31 cellular contexts compared by ENCODE assay signal in genomic region chr12:82406651-82407050, GRCh38.
"Had no signal": no experiment of that assay in that cellular context is flagged by ENCODE, and none has a peak within 500 bp of the region (broad histone marks: within the 10 kb centered on the region; RNA-seq: fewer than 3 reads in every experiment).

No MANE protein-coding gene starts in this region.

- H3K36me3 ChIP-seq: neural progenitor cell, ovary, right lobe of liver, suprapubic skin, transverse colon, upper lobe of right lung had no signal

- H3K4me3 Mint-ChIP-seq: naive thymus-derived CD8-positive, alpha-beta T cell; nephron; neural progenitor cell; stimulated activated memory B cell treated with anti-CD40 and anti-IgM and Interleukin-4, amounts not matched to agents 10 μg/mL and 1 μg/mL and 100 μg/mL, for 72 hours; stimulated activated naive CD8-positive, alpha-beta T cell treated with anti-CD3 and anti-CD28 coated beads, Interleukin-15, amount 100 ng/mL, for 72 hours; type B pancreatic cell had no signal

- H3K9ac ChIP-seq: neural progenitor cell, parathyroid adenoma had no signal

- H3K9me3 Mint-ChIP-seq: naive thymus-derived CD8-positive, alpha-beta T cell; nephron; neural progenitor cell; stimulated activated memory B cell treated with anti-CD40 and anti-IgM and Interleukin-4, amounts not matched to agents 10 μg/mL and 1 μg/mL and 100 μg/mL, for 72 hours; stimulated activated naive CD8-positive, alpha-beta T cell treated with anti-CD3 and anti-CD28 coated beads, Interleukin-15, amount 100 ng/mL, for 72 hours; type B pancreatic cell had no signal

- H3K27ac Mint-ChIP-seq: neural progenitor cell; progenitor cell of endocrine pancreas; stimulated activated memory B cell treated with anti-CD40 and anti-IgM and Interleukin-4, amounts not matched to agents 10 μg/mL and 1 μg/mL and 100 μg/mL, for 72 hours; stimulated activated naive CD8-positive, alpha-beta T cell treated with anti-CD3 and anti-CD28 coated beads, Interleukin-15, amount 100 ng/mL, for 72 hours; type B pancreatic cell had no signal

- DNase-seq: naive thymus-derived CD8-positive, alpha-beta T cell; occipital lobe; ovary; posterior cingulate gyrus; psoas muscle; right cardiac atrium; right lobe of liver; spleen; stimulated activated CD4-positive, alpha-beta T cell treated with anti-CD3 and anti-CD28 coated beads, Interleukin-12 subunit alpha, Interleukin-12 subunit beta, amount 100 ng/mL, for 4 hours; stimulated activated CD4-positive, alpha-beta T cell treated with anti-CD3 and anti-CD28 coated beads, Interleukin-1b, Interleukin-23, amount 100 ng/mL, for 48 hours; stimulated activated CD4-positive, alpha-beta T cell treated with anti-CD3 and anti-CD28 coated beads, Interleukin-4, amount 100 ng/mL, for 1 hour; stimulated activated CD4-positive, alpha-beta T cell treated with anti-CD3 and anti-CD28 coated beads, Interleukin-4, amount 100 ng/mL, for 4 hours; stimulated activated CD8-positive, alpha-beta memory T cell treated with anti-CD3 and anti-CD28 coated beads, Interleukin-4, amount 100 ng/mL, for 48 hours; stimulated activated naive CD4-positive, alpha-beta T cell; stimulated activated naive CD8-positive, alpha-beta T cell treated with anti-CD3 and anti-CD28 coated beads, Interleukin-15, amount 100 ng/mL, for 72 hours; stimulated activated naive CD8-positive, alpha-beta T cell treated with anti-CD3 and anti-CD28 coated beads, Interleukin-15, Interleukin-2, amounts not matched to agents 100 U/mL and 50 U/mL, for 24 hours; substantia nigra; testis; tibial artery; transverse colon; upper lobe of right lung; uterus had no signal

- H3K4me1 Mint-ChIP-seq: neural progenitor cell; stimulated activated memory B cell treated with anti-CD40 and anti-IgM and Interleukin-4, amounts not matched to agents 10 μg/mL and 1 μg/mL and 100 μg/mL, for 72 hours; stimulated activated naive CD8-positive, alpha-beta T cell treated with anti-CD3 and anti-CD28 coated beads, Interleukin-15, amount 100 ng/mL, for 72 hours had no signal

- ATAC-seq: naive thymus-derived CD8-positive, alpha-beta T cell; psoas muscle; right lobe of liver; stimulated activated memory B cell treated with anti-CD40 and anti-IgM and Interleukin-4, amounts not matched to agents 10 μg/mL and 1 μg/mL and 100 μg/mL, for 72 hours; stimulated activated naive CD8-positive, alpha-beta T cell treated with anti-CD3 and anti-CD28 coated beads, Interleukin-15, amount 100 ng/mL, for 72 hours; stimulated activated naive CD8-positive, alpha-beta T cell treated with anti-CD3 and anti-CD28 coated beads, Interleukin-15, Interleukin-2, amounts not matched to agents 100 U/mL and 50 U/mL, for 24 hours; upper lobe of right lung had no signal

- H3K79me2 ChIP-seq: parathyroid adenoma had no signal

- H3K36me3 Mint-ChIP-seq: neural progenitor cell, type B pancreatic cell had no signal

- H3K27me3 Mint-ChIP-seq: naive thymus-derived CD8-positive, alpha-beta T cell; progenitor cell of endocrine pancreas; stimulated activated memory B cell treated with anti-CD40 and anti-IgM and Interleukin-4, amounts not matched to agents 10 μg/mL and 1 μg/mL and 100 μg/mL, for 72 hours; stimulated activated naive CD8-positive, alpha-beta T cell treated with anti-CD3 and anti-CD28 coated beads, Interleukin-15, amount 100 ng/mL, for 72 hours; type B pancreatic cell had no signal

- H3K27ac ChIP-seq: neural progenitor cell, parathyroid adenoma, psoas muscle, right lobe of liver, skin epidermis, spleen, suprapubic skin, testis, transverse colon, upper lobe of right lung, uterus had no signal

- H3K4me1 ChIP-seq: neural progenitor cell, parathyroid adenoma, psoas muscle, right lobe of liver, spleen, suprapubic skin, testis, transverse colon, upper lobe of right lung, uterus had no signal

- H3K4me3 ChIP-seq: neural progenitor cell, ovary, psoas muscle, right lobe of liver, skin epidermis, smooth muscle cell, spleen, suprapubic skin, testis, tibial artery, transverse colon, upper lobe of right lung, uterus had no signal

- H2AFZ ChIP-seq: neural progenitor cell, parathyroid adenoma had no signal

- H3K9me3 ChIP-seq: ovary, psoas muscle, right lobe of liver, spleen, suprapubic skin, testis, tibial artery, transverse colon, upper lobe of right lung, uterus had no signal

- H3K4me2 ChIP-seq: neural progenitor cell, smooth muscle cell had no signal

- H3K27me3 ChIP-seq: neural progenitor cell, ovary, right lobe of liver, spleen, suprapubic skin, testis, tibial artery, transverse colon, upper lobe of right lung, uterus had no signal
